ENCODE assay signal across 9 cellular contexts in genomic region chr12:67647251-67647546, GRCh38. TPM values are rescaled to one million over a fixed set of nuclear protein-coding genes. Genes with fewer than 3 reads are reported as not detected.
A peak's percentile ranks its signal among the peaks of the same experiment; 100 is the strongest.
DNase-seq lines count a peak whose midpoint lies in the region; ATAC-seq, FAIRE-seq and TF ChIP-seq lines count a peak whose summit lies in the region.
"Had no signal": no experiment of that assay in that cellular context is flagged by ENCODE, and none has a peak within 500 bp of the region (broad histone marks: within the 10 kb centered on the region; RNA-seq: fewer than 3 reads in every experiment).

No MANE protein-coding gene starts in this region.

- TF ChIP-seq CTCF in coronary artery (IDR thresholded peaks at IDR 0.05) (no peak), natural killer cell (IDR thresholded peaks at IDR 0.05) (no peak)

- H3K4me3 ChIP-seq in CD4-positive, CD25-positive, alpha-beta regulatory T cell (ENCODE audit: low read depth, low read length): no peak overlapping the region
- H3K4me3 ChIP-seq in coronary artery: peak overlapping the region; percentile 100

- no peak for FAIRE-seq in GM12891 (lab: Jason Lieb, UNC)
- FAIRE-seq: RCC 7860 had no signal

- H3K4me3 Mint-ChIP-seq in CD4-positive, CD25-positive, alpha-beta regulatory T cell: peak overlapping the region; percentile 92 to 97 (median 93)
- peak overlapping the region; percentile 69 to 98 (median 94) for H3K4me3 Mint-ChIP-seq in IgD-negative memory B cell
- peak overlapping the region; percentile 82 for H3K4me3 Mint-ChIP-seq in natural killer cell

- no peak overlapping the region for H3K27ac ChIP-seq in CD4-positive, CD25-positive, alpha-beta regulatory T cell (ENCODE audit: insufficient read depth, low read length, poor library complexity, severe bottlenecking)
- H3K27ac ChIP-seq in coronary artery: no peak overlapping the region

- no peak for TF ChIP-seq POLR2A in GM12891 (IDR thresholded peaks at IDR 0.05; ENCODE audit: low read depth, low read length)

- no peaks in the 10 kb centered on the region for H3K9me3 ChIP-seq in CD4-positive, CD25-positive, alpha-beta regulatory T cell (ENCODE audit: control insufficient read depth in 2 of 2, low read length in 2 of 2)

- no peaks in the 10 kb centered on the region for H3K27me3 ChIP-seq in CD4-positive, CD25-positive, alpha-beta regulatory T cell (ENCODE audit: control insufficient read depth, insufficient read depth, low read length)

- peaks cover 19% of the 10 kb centered on the region for H3K27me3 Mint-ChIP-seq in CD4-positive, CD25-positive, alpha-beta regulatory T cell
- H3K27me3 Mint-ChIP-seq in IgD-negative memory B cell (no peaks in the 10 kb centered on the region), natural killer cell (ENCODE audit: low read depth in 2 of 2) (peaks cover 0 to 2% of the 10 kb centered on the region in 2 donors)

- peaks cover 18% of the 10 kb centered on the region for H3K36me3 Mint-ChIP-seq in CD4-positive, CD25-positive, alpha-beta regulatory T cell
- H3K36me3 Mint-ChIP-seq in IgD-negative memory B cell (no peaks in the 10 kb centered on the region), natural killer cell (no peaks in the 10 kb centered on the region)

- ATAC-seq in CD4-positive, CD25-positive, alpha-beta regulatory T cell (ENCODE audit: low read depth in 2 of 2): no peak
- ATAC-seq in natural killer cell (no peak), HG02763 (IDR thresholded peaks at IDR 0.05; ENCODE audit: unreplicated experiment) (no peak)

- H3K27ac Mint-ChIP-seq in CD4-positive, CD25-positive, alpha-beta regulatory T cell: peak overlapping the region; percentile 79 to 96 (median 86)
- H3K27ac Mint-ChIP-seq in IgD-negative memory B cell: peak overlapping the region; percentile 78 to 94 (median 92)
- H3K27ac Mint-ChIP-seq in natural killer cell: peak overlapping the region; percentile 48 to 89

- peaks cover 29% of the 10 kb centered on the region for H3K4me1 ChIP-seq in CD4-positive, CD25-positive, alpha-beta regulatory T cell (ENCODE audit: control insufficient read depth, insufficient read depth, low read length, poor library complexity, severe bottlenecking)

- no peak for DNase-seq in CD4-positive, CD25-positive, alpha-beta regulatory T cell
- DNase-seq in coronary artery (ENCODE audit: low spot score) (no peak), natural killer cell (no peak), Ammon's horn (ENCODE audit: low spot score) (no peak), NCI-H1105 treated with DMSO at 0.1 percent for 48 hours (lab: John Stamatoyannopoulos, UW) (no peak), GM12891 (ENCODE audit: insufficient read length, low spot score) (no peak)

- intact Hi-C loops in natural killer cell (cut with micrococcal nuclease): loop anchor here (5.0 kb wide), 1 partner anchor 205 kb away; no protein-coding TSS in a partner anchor

- H3K9me3 Mint-ChIP-seq in CD4-positive, CD25-positive, alpha-beta regulatory T cell: peaks cover 0 to 6% (median 0%) of the 10 kb centered on the region in 7 donors
- H3K9me3 Mint-ChIP-seq in IgD-negative memory B cell: no peaks in the 10 kb centered on the region
- no peaks in the 10 kb centered on the region for H3K9me3 Mint-ChIP-seq in natural killer cell

- H3K36me3 ChIP-seq in CD4-positive, CD25-positive, alpha-beta regulatory T cell (ENCODE audit: control insufficient read depth, insufficient read depth, low read length): no peaks in the 10 kb centered on the region

- peaks cover 9 to 35% (median 19%) of the 10 kb centered on the region in 4 donors for H3K4me1 Mint-ChIP-seq in CD4-positive, CD25-positive, alpha-beta regulatory T cell
- H3K4me1 Mint-ChIP-seq in IgD-negative memory B cell: peaks cover 16 to 28% (median 20%) of the 10 kb centered on the region in 3 donors
- peaks cover 26 to 36% of the 10 kb centered on the region in 2 donors for H3K4me1 Mint-ChIP-seq in natural killer cell

TF ChIP-seq in GM12891, 5 proteins besides CTCF, POLR2A, EP300 and RAD21:
- no peak for TF ChIP-seq SPI1 (IDR thresholded peaks at IDR 0.05; ENCODE audit: low read depth, low read length)

RNA-seq across cellular contexts. Expression of gene DYRK2, which starts 1.3 kb away (rescaled TPM):
- 91.4 TPM for total RNA-seq in CD4-positive, CD25-positive, alpha-beta regulatory T cell
- polyA plus RNA-seq in CD4-positive, CD25-positive, alpha-beta regulatory T cell: 10 to 100 TPM; 53.5 to 87.9 (median 71.9) TPM
- polyA plus RNA-seq in IgD-negative memory B cell: 58.4 TPM
- total RNA-seq in natural killer cell: 100 to 1,000 TPM in 2 of 3 donors, 10 to 100 TPM in 1; 88.1 to 108 (median 108) TPM
- polyA plus RNA-seq in GM12891 (2012; ENCODE audit: low read depth, missing spikeins): 10.7 TPM
